Comparison of ENCODE assay signal across 17 cellular contexts in genomic region chr22:39223091-39223710, GRCh38. TPM values are rescaled to one million over a fixed set of nuclear protein-coding genes. Genes with fewer than 3 reads are reported as not detected.
DNase-seq lines count a peak whose midpoint lies in the region; ATAC-seq and TF ChIP-seq lines count a peak whose summit lies in the region.
"Had no signal": no experiment of that assay in that cellular context is flagged by ENCODE, and none has a peak within 500 bp of the region (broad histone marks: within the 10 kb centered on the region; RNA-seq: fewer than 3 reads in every experiment).

No MANE protein-coding gene starts in this region.

- no peak overlapping the region for H2AFZ ChIP-seq in osteoblast (ENCODE audit: low read length)

- no peaks in the 10 kb centered on the region for H3K4me1 ChIP-seq in foreskin keratinocyte
- no peaks in the 10 kb centered on the region for H3K4me1 ChIP-seq in osteoblast (ENCODE audit: insufficient read depth, low read length)
- H3K4me1 ChIP-seq: sigmoid colon had no signal

- H3K36me3 ChIP-seq in osteoblast (ENCODE audit: insufficient read depth, low read length), result no peaks in the 10 kb centered on the region
- H3K36me3 ChIP-seq: brain microvascular endothelial cell had no signal

- H4K20me1 ChIP-seq in osteoblast (ENCODE audit: insufficient read depth, low read length), result no peaks in the 10 kb centered on the region

- H3K4me3 Mint-ChIP-seq in activated naive CD4-positive, alpha-beta T cell treated with anti-CD3 and anti-CD28 coated beads, Interleukin-2, amount 50 U/mL, for 24 hours, result no peak overlapping the region
- H3K4me3 Mint-ChIP-seq: activated CD8-positive, alpha-beta memory T cell treated with anti-CD3 and anti-CD28 coated beads, Interleukin-2, amount 10 ng/mL, durations not matched to agents 7 days and 5 days; T-helper 2 cell treated with Interferon-gamma antibody and Interleukin-4, amounts not matched to agents 5 μg/mL and 100 μg/mL, for 36 hours had no signal

- no peaks in the 10 kb centered on the region for H3K9me3 Mint-ChIP-seq in activated naive CD4-positive, alpha-beta T cell treated with anti-CD3 and anti-CD28 coated beads, Interleukin-2, amount 50 U/mL, for 24 hours

- H3K27ac Mint-ChIP-seq in activated naive CD4-positive, alpha-beta T cell treated with anti-CD3 and anti-CD28 coated beads, Interleukin-2, amount 50 U/mL, for 24 hours, result peak overlapping the region; percentile 75
- H3K27ac Mint-ChIP-seq: activated CD8-positive, alpha-beta memory T cell treated with anti-CD3 and anti-CD28 coated beads, Interleukin-2, amount 10 ng/mL, durations not matched to agents 7 days and 5 days; T-helper 2 cell treated with Interferon-gamma antibody and Interleukin-4, amounts not matched to agents 5 μg/mL and 100 μg/mL, for 36 hours had no signal

- H3K4me2 ChIP-seq in osteoblast (ENCODE audit: insufficient read depth, low read length), result no peak overlapping the region

- no peaks in the 10 kb centered on the region for H3K27me3 ChIP-seq in foreskin keratinocyte
- H3K27me3 ChIP-seq in osteoblast (ENCODE audit: insufficient read depth, low read length), result peaks cover 30% of the 10 kb centered on the region
- H3K27me3 ChIP-seq: brain microvascular endothelial cell, sigmoid colon had no signal

- H3K36me3 Mint-ChIP-seq in activated naive CD4-positive, alpha-beta T cell treated with anti-CD3 and anti-CD28 coated beads, Interleukin-2, amount 50 U/mL, for 24 hours, result peaks cover 9% of the 10 kb centered on the region

- H3K27ac ChIP-seq in foreskin keratinocyte (no peak overlapping the region), osteoblast (ENCODE audit: low read depth, low read length) (no peak overlapping the region)
- H3K27ac ChIP-seq: brain microvascular endothelial cell, sigmoid colon had no signal

- peaks cover 13% of the 10 kb centered on the region for H3K4me1 Mint-ChIP-seq in activated naive CD4-positive, alpha-beta T cell treated with anti-CD3 and anti-CD28 coated beads, Interleukin-2, amount 50 U/mL, for 24 hours
- H3K4me1 Mint-ChIP-seq: activated CD8-positive, alpha-beta memory T cell treated with anti-CD3 and anti-CD28 coated beads, Interleukin-2, amount 10 ng/mL, durations not matched to agents 7 days and 5 days had no signal

- no peaks in the 10 kb centered on the region for H3K27me3 Mint-ChIP-seq in activated naive CD4-positive, alpha-beta T cell treated with anti-CD3 and anti-CD28 coated beads, Interleukin-2, amount 50 U/mL, for 24 hours

- ATAC-seq in foreskin keratinocyte (peak; percentile 19), GM21515 (IDR thresholded peaks at IDR 0.05; ENCODE audit: unreplicated experiment) (no peak)
- ATAC-seq: activated CD8-positive, alpha-beta memory T cell treated with anti-CD3 and anti-CD28 coated beads, Interleukin-2, amount 10 ng/mL, durations not matched to agents 7 days and 5 days had no signal

- no peak for DNase-seq in activated naive CD4-positive, alpha-beta T cell treated with anti-CD3 and anti-CD28 coated beads, Interleukin-2, amount 50 U/mL, for 16 hours
- DNase-seq in RPMI7951 (ENCODE audit: low read depth) (peak; percentile 76), foreskin keratinocyte (no peak), osteoblast (ENCODE audit: insufficient read length, low spot score, missing footprints) (peak; percentile 80), SIG-M5 treated with dmso at 0.1 percent for 504 hours (lab: John Stamatoyannopoulos, UW; ENCODE audit: unreplicated experiment) (no peak), NCI-H2029 (lab: John Stamatoyannopoulos, UW) (no peak)
- DNase-seq: activated CD4-positive, CD25-positive, alpha-beta regulatory T cell treated with anti-CD3 and anti-CD28 coated beads, Interleukin-2, amount 50 U/mL, for 72 hours; activated CD8-positive, alpha-beta memory T cell treated with anti-CD3 and anti-CD28 coated beads, Interleukin-2, amount 10 ng/mL, durations not matched to agents 7 days and 5 days; activated effector memory CD4-positive, alpha-beta T cell treated with Interleukin-2 at 50 U/mL for 16 hours; brain microvascular endothelial cell; hypothalamus; NCI-H1436; sigmoid colon; stimulated activated CD4-positive, alpha-beta T cell treated with anti-CD3 and anti-CD28 coated beads, Interleukin-2, amount 100 ng/mL, for 24 hours had no signal

- no peaks in the 10 kb centered on the region for H3K79me2 ChIP-seq in osteoblast (ENCODE audit: insufficient read depth, low read length)

- TF ChIP-seq CTCF in foreskin keratinocyte (conservative IDR thresholded peaks at IDR 0.05), result no peak
- no peak for TF ChIP-seq CTCF in osteoblast (IDR thresholded peaks at IDR 0.05; ENCODE audit: extremely low read depth, low read depth, low read length)

- no peaks in the 10 kb centered on the region for H3K9me3 ChIP-seq in osteoblast (ENCODE audit: low read depth, low read length)
- H3K9me3 ChIP-seq: sigmoid colon had no signal

- H3K4me3 ChIP-seq in osteoblast (ENCODE audit: insufficient read depth, low read length), result no peak overlapping the region
- H3K4me3 ChIP-seq: sigmoid colon had no signal

RNA-seq across cellular contexts. Expression of gene PDGFB, which starts 21.6 kb away (rescaled TPM):
- 1.2 and 1.7 TPM in 2 replicates for total RNA-seq in RPMI7951 (2014; rRNA removed; shearing (Covaris generic))
- total RNA-seq in foreskin keratinocyte (10.9 and 12.8 TPM in 2 replicates), osteoblast (under 0.01 TPM in 1 of 2 replicates, not detected in the other)
- 9.8 and 12.0 TPM in 2 replicates for polyA plus RNA-seq in foreskin keratinocyte

Comparison
In these comparisons a context has a peak if more than half of its experiments do, and no peak if none do; other contexts are left out.
1. DNase-seq: peak in RPMI7951 (single experiment) and osteoblast (single experiment); none in activated naive CD4-positive, alpha-beta T cell treated with anti-CD3 and anti-CD28 coated beads, Interleukin-2, amount 50 U/mL, for 16 hours (single experiment), foreskin keratinocyte (0 of 2), SIG-M5 treated with dmso at 0.1 percent for 504 hours (single experiment) and NCI-H2029 (single experiment).